10 cellular contexts compared by ENCODE assay signal in genomic region chr6:47235964-47236760, GRCh38.
A peak's percentile ranks its signal among the peaks of the same experiment; 100 is the strongest.
DNase-seq lines count a peak whose midpoint lies in the region; ATAC-seq and TF ChIP-seq lines count a peak whose summit lies in the region.
"Had no signal": no experiment of that assay in that cellular context is flagged by ENCODE, and none has a peak within 500 bp of the region (broad histone marks: within the 10 kb centered on the region; RNA-seq: fewer than 3 reads in every experiment).

No MANE protein-coding gene starts in this region.

- ATAC-seq in Right ventricle myocardium superior (ENCODE audit: poor library complexity) = peak; percentile 80
- peak; percentile 68 for ATAC-seq in upper lobe of right lung
- ATAC-seq in HG02642 (IDR thresholded peaks at IDR 0.05; ENCODE audit: poor library complexity, unreplicated experiment) = no peak
- no peak for ATAC-seq in GM19395 (IDR thresholded peaks at IDR 0.05; ENCODE audit: unreplicated experiment)
- ATAC-seq: A549 had no signal

- no peaks in the 10 kb centered on the region for H3K9me3 Mint-ChIP-seq in activated naive CD8-positive, alpha-beta T cell treated with anti-CD3 and anti-CD28 coated beads for 36 hours

- no peak overlapping the region for H3K27ac Mint-ChIP-seq in activated naive CD8-positive, alpha-beta T cell treated with anti-CD3 and anti-CD28 coated beads for 36 hours

- H3K4me3 Mint-ChIP-seq in activated naive CD8-positive, alpha-beta T cell treated with anti-CD3 and anti-CD28 coated beads for 36 hours = no peak overlapping the region

- TF ChIP-seq CTCF in dorsolateral prefrontal cortex (IDR thresholded peaks at IDR 0.05 in 54 of 56, conservative IDR thresholded peaks at IDR 0.05 in 2 of 56; ENCODE audit: low read depth in 1 of 56, partially characterized antibody in 56 of 56) = no peak
- TF ChIP-seq CTCF in upper lobe of right lung (IDR thresholded peaks at IDR 0.05) = no peak

- H3K27me3 ChIP-seq in dorsolateral prefrontal cortex = no peaks in the 10 kb centered on the region
- no peaks in the 10 kb centered on the region for H3K27me3 ChIP-seq in upper lobe of right lung
- H3K27me3 ChIP-seq: adrenal gland had no signal

- no peaks in the 10 kb centered on the region for H3K9me3 ChIP-seq in upper lobe of right lung
- H3K9me3 ChIP-seq: A549, adrenal gland had no signal

- H3K4me1 ChIP-seq in upper lobe of right lung = peaks cover 13% of the 10 kb centered on the region

- H3K27ac ChIP-seq in dorsolateral prefrontal cortex (peak overlapping the region in 32 of 59 donors; percentile 6 to 67 (median 38)), upper lobe of right lung (no peak overlapping the region)
- H3K27ac ChIP-seq: adrenal gland had no signal

- no peak overlapping the region for H3K4me3 ChIP-seq in dorsolateral prefrontal cortex
- H3K4me3 ChIP-seq in upper lobe of right lung = no peak overlapping the region
- H3K4me3 ChIP-seq: A549, adrenal gland had no signal

- no peaks in the 10 kb centered on the region for H3K36me3 Mint-ChIP-seq in activated naive CD8-positive, alpha-beta T cell treated with anti-CD3 and anti-CD28 coated beads for 36 hours

- peaks cover 13% of the 10 kb centered on the region for H3K36me3 ChIP-seq in upper lobe of right lung
- H3K36me3 ChIP-seq: adrenal gland had no signal

- DNase-seq in Right ventricle myocardium superior (peak; percentile 51), cardiac septum (ENCODE audit: low spot score) (no peak), NCI-H510A treated with DMSO at 0.1 percent for 48 hours (lab: John Stamatoyannopoulos, UW) (peak; percentile 97), dorsolateral prefrontal cortex (no peak), upper lobe of right lung (no peak)
- DNase-seq in activated naive CD8-positive, alpha-beta T cell treated with anti-CD3 and anti-CD28 coated beads for 36 hours = no peak

- H3K4me1 Mint-ChIP-seq in activated naive CD8-positive, alpha-beta T cell treated with anti-CD3 and anti-CD28 coated beads for 36 hours = no peaks in the 10 kb centered on the region

- no peaks in the 10 kb centered on the region for H3K27me3 Mint-ChIP-seq in activated naive CD8-positive, alpha-beta T cell treated with anti-CD3 and anti-CD28 coated beads for 36 hours

- intact Hi-C loops in Right ventricle myocardium superior (cut with DNase I) (no loop called here), cardiac septum (cut with DNase I) (no loop called here), dorsolateral prefrontal cortex (cut with DNase I) (no loop called here), upper lobe of right lung (cut with DNase I) (no loop called here)

Comparison
In these comparisons a context has a peak if more than half of its experiments do, and no peak if none do; other contexts are left out.
1. DNase-seq: peak in Right ventricle myocardium superior (single experiment) and NCI-H510A treated with DMSO at 0.1 percent for 48 hours (single experiment); none in cardiac septum (single experiment), dorsolateral prefrontal cortex (0 of 10), upper lobe of right lung (single experiment) and activated naive CD8-positive, alpha-beta T cell treated with anti-CD3 and anti-CD28 coated beads for 36 hours (single experiment).
2. ATAC-seq: peak in Right ventricle myocardium superior (single experiment) and upper lobe of right lung (single experiment); none in HG02642 (single experiment) and GM19395 (single experiment).